14 cellular contexts compared by ENCODE assay signal in the genomic region with DNA sequence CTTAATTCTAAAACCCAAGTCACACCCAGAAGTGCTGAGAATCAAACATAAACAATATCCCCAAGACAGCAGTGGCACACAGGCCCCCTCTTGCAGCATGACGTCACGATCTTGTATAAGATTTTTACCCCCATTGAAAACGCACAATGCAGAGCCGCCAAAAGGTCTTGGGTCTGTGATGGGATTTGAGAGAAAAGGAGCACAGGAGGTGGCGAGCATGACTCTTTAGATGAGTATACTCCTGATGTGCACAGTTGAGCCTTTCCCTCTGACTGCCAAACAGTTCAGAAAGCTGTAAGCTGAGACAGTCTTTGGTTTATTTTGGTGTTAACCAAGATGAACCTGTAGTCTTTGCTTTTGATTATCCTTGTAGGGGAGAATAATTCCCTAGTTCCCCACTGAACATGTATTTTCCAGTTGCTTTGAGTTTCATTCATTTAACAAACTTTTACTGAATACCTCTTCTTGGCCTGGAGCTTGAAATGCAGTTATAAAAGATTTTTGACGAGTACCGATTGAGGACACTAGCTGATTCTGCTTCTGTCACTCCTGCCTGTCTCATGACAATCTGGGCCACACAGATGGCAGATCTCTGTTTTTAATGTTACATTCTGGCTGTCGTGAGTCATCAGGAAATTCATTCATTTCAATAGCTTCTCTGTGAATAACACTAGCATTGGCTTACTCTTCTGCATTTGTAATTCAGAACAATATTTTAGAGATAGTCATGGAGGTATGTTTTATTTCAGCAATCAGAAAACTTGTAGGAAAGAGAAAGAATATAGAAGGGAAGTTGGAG. TPM values are rescaled to one million over a fixed set of nuclear protein-coding genes. Genes with fewer than 3 reads are reported as not detected.
DNase-seq lines count a peak whose midpoint lies in the region; ATAC-seq and TF ChIP-seq lines count a peak whose summit lies in the region.
"Had no signal": no experiment of that assay in that cellular context is flagged by ENCODE, and none has a peak within 500 bp of the region (broad histone marks: within the 10 kb centered on the region; RNA-seq: fewer than 3 reads in every experiment).

No MANE protein-coding gene starts in this region.

- H3K9ac ChIP-seq in neuronal stem cell (ENCODE audit: low read depth, low read length, poor library complexity), result no peak overlapping the region

- H3K79me1 ChIP-seq in neuronal stem cell (ENCODE audit: low read depth, low read length), result no peaks in the 10 kb centered on the region

- TF ChIP-seq CTCF in chondrocyte (IDR thresholded peaks at IDR 0.05), result no peak
- TF ChIP-seq CTCF in body of pancreas (IDR thresholded peaks at IDR 0.05), result no peak

- TF ChIP-seq POLR2A in body of pancreas (IDR thresholded peaks at IDR 0.05), result no peak

- H2BK120ac ChIP-seq in neuronal stem cell (ENCODE audit: low read depth, low read length), result no peak overlapping the region

- H3K4me3 Mint-ChIP-seq in chondrocyte (ENCODE audit: unreplicated experiment), result no peak overlapping the region
- H3K4me3 Mint-ChIP-seq: CD8-positive, alpha-beta T cell had no signal

- H3K4ac ChIP-seq in neuronal stem cell (ENCODE audit: low read length), result no peak overlapping the region

- no peaks in the 10 kb centered on the region for H3K36me3 Mint-ChIP-seq in chondrocyte (ENCODE audit: low read depth)
- H3K36me3 Mint-ChIP-seq: CD8-positive, alpha-beta T cell had no signal

- H3K4me1 ChIP-seq in neuronal stem cell (ENCODE audit: control insufficient read depth in 2 of 2, insufficient read depth in 1 of 2, low read depth in 1 of 2, low read length in 2 of 2) (peaks cover 4 to 11% of the 10 kb centered on the region in 2 donors), body of pancreas (no peaks in the 10 kb centered on the region)

- peaks cover 0 to 2% of the 10 kb centered on the region in 2 donors for H3K36me3 ChIP-seq in neuronal stem cell (replicated peaks in 1 of 2; ENCODE audit: control insufficient read depth in 2 of 2, insufficient read depth in 2 of 2, low read length in 2 of 2)
- H3K36me3 ChIP-seq in body of pancreas (replicated peaks in 1 of 2; ENCODE audit: insufficient read depth in 1 of 2, low read depth in 2 of 2), result no peaks in the 10 kb centered on the region

- no peak overlapping the region for H3K14ac ChIP-seq in neuronal stem cell (ENCODE audit: low read length)

- H3K27me3 Mint-ChIP-seq in chondrocyte (ENCODE audit: low read depth), result no peaks in the 10 kb centered on the region

- peak; percentile 60 for DNase-seq in ELR (ENCODE audit: low read depth)
- peak; percentile 73 for DNase-seq in NCI-H2171 treated with DMSO at 0.1 percent for 48 hours (lab: John Stamatoyannopoulos, UW)
- no peak for DNase-seq in chondrocyte (ENCODE audit: low spot score)
- peak; percentile 9 for DNase-seq in neuronal stem cell (ENCODE audit: low spot score)
- DNase-seq in NOMO-1 treated with DMSO at 0.1 percent for 48 hours (lab: John Stamatoyannopoulos, UW; ENCODE audit: unreplicated experiment), result no peak
- DNase-seq in DMS153 (lab: John Stamatoyannopoulos, UW), result no peak
- no peak for DNase-seq in amniotic stem cell (lab: John Stamatoyannopoulos, UW)
- no peak for DNase-seq in body of pancreas
- DNase-seq: activated CD4-positive, alpha-beta T cell treated with anti-CD3 and anti-CD28 coated beads, Interleukin-2, amount 50 U/mL, for 1 hour; activated naive CD4-positive, alpha-beta T cell treated with anti-CD3 and anti-CD28 coated beads, Interleukin-2, amount 50 U/mL, for 16 hours; CD8-positive, alpha-beta T cell; effector memory CD4-positive, alpha-beta T cell; MM.1S had no signal

- intact Hi-C loops in body of pancreas (cut with DNase I), result no loop called here

- H2BK12ac ChIP-seq in neuronal stem cell (ENCODE audit: low read length), result no peak overlapping the region

- WGBS in neuronal stem cell (ENCODE audit: extremely low coverage in 2 of 2, insufficient read length in 2 of 2, insufficient replicate concordance in 1 of 2), 2 donors, result no CpG with 5 or more reads among the region's 8 CpGs
- 86 to 89% methylated on average over 8 of the region's 8 CpGs for WGBS in body of pancreas, 2 donors

- H2AK5ac ChIP-seq in neuronal stem cell (ENCODE audit: low read depth, low read length), result no peak overlapping the region

- no peak overlapping the region for H2BK5ac ChIP-seq in neuronal stem cell (ENCODE audit: low read length)

- H4K8ac ChIP-seq in neuronal stem cell (ENCODE audit: low read depth, low read length), result no peak overlapping the region

- no peak overlapping the region for H3K4me2 ChIP-seq in neuronal stem cell (ENCODE audit: insufficient read depth, low read length, poor library complexity, severe bottlenecking)

- ATAC-seq in body of pancreas, result no peak
- ATAC-seq: CD8-positive, alpha-beta T cell; HCT116 had no signal

- no peak overlapping the region for H3K18ac ChIP-seq in neuronal stem cell (ENCODE audit: low read length)

- no peaks in the 10 kb centered on the region for H3K27me3 ChIP-seq in neuronal stem cell (ENCODE audit: control insufficient read depth in 3 of 3, insufficient read depth in 3 of 3, low read depth in 1 of 3, low read length in 3 of 3)
- H3K27me3 ChIP-seq in body of pancreas, result no peaks in the 10 kb centered on the region

- H3K9me3 Mint-ChIP-seq in chondrocyte (ENCODE audit: low read depth), result no peaks in the 10 kb centered on the region
- H3K9me3 Mint-ChIP-seq: CD8-positive, alpha-beta T cell had no signal

- no peak overlapping the region for H4K91ac ChIP-seq in neuronal stem cell (ENCODE audit: low read depth, low read length, poor library complexity)

- H3K4me1 Mint-ChIP-seq in chondrocyte (ENCODE audit: low read depth), result peaks cover 9% of the 10 kb centered on the region

- no peak overlapping the region for H2BK15ac ChIP-seq in neuronal stem cell (ENCODE audit: low read length)

- peak overlapping the region; percentile 77 for H2AFZ ChIP-seq in neuronal stem cell (ENCODE audit: low read length)

- H3K4me3 ChIP-seq in neuronal stem cell (ENCODE audit: low read length in 2 of 2), result peak overlapping the region in 1 of 2 donors; percentile 10
- H3K4me3 ChIP-seq in body of pancreas, result no peak overlapping the region

- peak overlapping the region; percentile 72 for H3K27ac Mint-ChIP-seq in chondrocyte (ENCODE audit: unreplicated experiment)
- H3K27ac Mint-ChIP-seq: CD8-positive, alpha-beta T cell had no signal

- H3K23ac ChIP-seq in neuronal stem cell (ENCODE audit: low read depth, low read length, poor library complexity), result no peak overlapping the region

- H3K27ac ChIP-seq in neuronal stem cell (replicated peaks; ENCODE audit: low read length) (no peak overlapping the region), body of pancreas (no peak overlapping the region)

- H3K9me3 ChIP-seq in neuronal stem cell (replicated peaks in 1 of 2; ENCODE audit: control insufficient read depth in 2 of 2, insufficient read depth in 1 of 2, low read depth in 1 of 2, low read length in 2 of 2), result peaks cover 0 to 3% of the 10 kb centered on the region in 2 donors
- no peaks in the 10 kb centered on the region for H3K9me3 ChIP-seq in body of pancreas

RNA-seq across cellular contexts. Expression of gene CFAP91, which starts 28.9 kb away (rescaled TPM):
- total RNA-seq in chondrocyte (0.29 TPM in 1 of 3 replicates, not detected in the others), body of pancreas (10 to 100 TPM; 21.5 to 47.8 TPM)
- 23.2 TPM for polyA plus RNA-seq in neuronal stem cell (2013, experiment 1 of 2)
- 22.2 TPM for polyA plus RNA-seq in neuronal stem cell (2013, experiment 2 of 2)
- total RNA-seq: CD8-positive, alpha-beta T cell had no signal

RNA-seq across cellular contexts. Expression of gene NR1I2, which starts 50.2 kb away (rescaled TPM):
- total RNA-seq in chondrocyte, result not detected in 3 replicates
- polyA plus RNA-seq in neuronal stem cell (2013, experiment 1 of 2), result 0.17 TPM
- 0.22 TPM for polyA plus RNA-seq in neuronal stem cell (2013, experiment 2 of 2)
- 1 to 10 TPM in 1 of 2 donors, not detected in 1; 5.4 TPM for total RNA-seq in body of pancreas

RNA-seq across cellular contexts. Expression of gene COX17, which starts 54.5 kb away (rescaled TPM):
- 19.9 to 23.7 TPM (median 21.1 TPM) in 3 replicates for total RNA-seq in chondrocyte
- 121 TPM for polyA plus RNA-seq in neuronal stem cell (2013, experiment 1 of 2)
- 117 TPM for polyA plus RNA-seq in neuronal stem cell (2013, experiment 2 of 2)
- total RNA-seq in body of pancreas, result 10 to 100 TPM; 13.8 to 29.6 TPM

Comparison
In these comparisons a context has a peak if more than half of its experiments do, and no peak if none do; other contexts are left out.
1. DNase-seq: peak in ELR (single experiment), NCI-H2171 treated with DMSO at 0.1 percent for 48 hours (single experiment) and neuronal stem cell (single experiment); none in chondrocyte (single experiment), NOMO-1 treated with DMSO at 0.1 percent for 48 hours (single experiment), DMS153 (single experiment), amniotic stem cell (single experiment) and body of pancreas (0 of 4).
2. RNA of gene CFAP91, which starts 28.9 kb away (total RNA-seq): 21.5 to 47.8 TPM in body of pancreas; 0.29 TPM in chondrocyte; every median in the first group is over 10 times any median in the second.